In genomic region chr16:84582958-84583516, GRCh38 we compare ENCODE assay signal across 11 cellular contexts. TPM values are rescaled to one million over a fixed set of nuclear protein-coding genes. Genes with fewer than 3 reads are reported as not detected.
DNase-seq lines count a peak whose midpoint lies in the region; ATAC-seq lines count a peak whose summit lies in the region.
"Had no signal": no experiment of that assay in that cellular context is flagged by ENCODE, and none has a peak within 500 bp of the region (broad histone marks: within the 10 kb centered on the region; RNA-seq: fewer than 3 reads in every experiment).

No MANE protein-coding gene starts in this region.

- no peaks in the 10 kb centered on the region for H3K9me3 Mint-ChIP-seq in activated T-cell treated with anti-CD3 and anti-CD28 coated beads, Interleukin-2, amount 50 U/mL, for 24 hours
- no peaks in the 10 kb centered on the region for H3K9me3 Mint-ChIP-seq in activated T-helper 17 cell treated with anti-CD3 and anti-CD28 coated beads, Interleukin-2, amount 50 U/mL, for 72 hours
- H3K9me3 Mint-ChIP-seq in stimulated activated memory B cell treated with anti-CD40 and anti-IgM and Interleukin-4, amounts not matched to agents 10 μg/mL and 1 μg/mL and 100 μg/mL, for 72 hours: no peaks in the 10 kb centered on the region
- H3K9me3 Mint-ChIP-seq: neural progenitor cell had no signal

- intact Hi-C loops in Right ventricle myocardium inferior (cut with DNase I): no loop called here

- H3K27me3 Mint-ChIP-seq in activated T-cell treated with anti-CD3 and anti-CD28 coated beads, Interleukin-2, amount 50 U/mL, for 24 hours: no peaks in the 10 kb centered on the region
- no peaks in the 10 kb centered on the region for H3K27me3 Mint-ChIP-seq in activated T-helper 17 cell treated with anti-CD3 and anti-CD28 coated beads, Interleukin-2, amount 50 U/mL, for 72 hours
- no peaks in the 10 kb centered on the region for H3K27me3 Mint-ChIP-seq in stimulated activated memory B cell treated with anti-CD40 and anti-IgM and Interleukin-4, amounts not matched to agents 10 μg/mL and 1 μg/mL and 100 μg/mL, for 72 hours

- peak overlapping the region; percentile 62 for H3K27ac Mint-ChIP-seq in activated T-cell treated with anti-CD3 and anti-CD28 coated beads, Interleukin-2, amount 50 U/mL, for 24 hours
- peak overlapping the region; percentile 82 for H3K27ac Mint-ChIP-seq in activated T-helper 17 cell treated with anti-CD3 and anti-CD28 coated beads, Interleukin-2, amount 50 U/mL, for 72 hours
- H3K27ac Mint-ChIP-seq in stimulated activated memory B cell treated with anti-CD40 and anti-IgM and Interleukin-4, amounts not matched to agents 10 μg/mL and 1 μg/mL and 100 μg/mL, for 72 hours: peak overlapping the region; percentile 74

- H3K4me1 Mint-ChIP-seq in activated T-cell treated with anti-CD3 and anti-CD28 coated beads, Interleukin-2, amount 50 U/mL, for 24 hours (ENCODE audit: low read depth): peaks cover 49% of the 10 kb centered on the region
- H3K4me1 Mint-ChIP-seq in activated T-helper 17 cell treated with anti-CD3 and anti-CD28 coated beads, Interleukin-2, amount 50 U/mL, for 72 hours: peaks cover 22% of the 10 kb centered on the region
- H3K4me1 Mint-ChIP-seq in stimulated activated memory B cell treated with anti-CD40 and anti-IgM and Interleukin-4, amounts not matched to agents 10 μg/mL and 1 μg/mL and 100 μg/mL, for 72 hours: peaks cover 74% of the 10 kb centered on the region

- H3K36me3 Mint-ChIP-seq in activated T-cell treated with anti-CD3 and anti-CD28 coated beads, Interleukin-2, amount 50 U/mL, for 24 hours (ENCODE audit: low read depth): peaks cover 79% of the 10 kb centered on the region
- H3K36me3 Mint-ChIP-seq in activated T-helper 17 cell treated with anti-CD3 and anti-CD28 coated beads, Interleukin-2, amount 50 U/mL, for 72 hours (ENCODE audit: low read depth): peaks cover 61% of the 10 kb centered on the region
- H3K36me3 Mint-ChIP-seq in stimulated activated memory B cell treated with anti-CD40 and anti-IgM and Interleukin-4, amounts not matched to agents 10 μg/mL and 1 μg/mL and 100 μg/mL, for 72 hours: peaks cover 47% of the 10 kb centered on the region

- ATAC-seq in activated T-helper 17 cell treated with anti-CD3 and anti-CD28 coated beads, Interleukin-2, amount 50 U/mL, for 72 hours (replicated peaks): no peak
- no peak for ATAC-seq in stimulated activated memory B cell treated with anti-CD40 and anti-IgM and Interleukin-4, amounts not matched to agents 10 μg/mL and 1 μg/mL and 100 μg/mL, for 72 hours
- no peak for ATAC-seq in Right ventricle myocardium inferior

- H3K4me3 Mint-ChIP-seq in activated T-cell treated with anti-CD3 and anti-CD28 coated beads, Interleukin-2, amount 50 U/mL, for 24 hours: no peak overlapping the region
- H3K4me3 Mint-ChIP-seq in activated T-helper 17 cell treated with anti-CD3 and anti-CD28 coated beads, Interleukin-2, amount 50 U/mL, for 72 hours: no peak overlapping the region
- H3K4me3 Mint-ChIP-seq in stimulated activated memory B cell treated with anti-CD40 and anti-IgM and Interleukin-4, amounts not matched to agents 10 μg/mL and 1 μg/mL and 100 μg/mL, for 72 hours: no peak overlapping the region
- H3K4me3 Mint-ChIP-seq: neural progenitor cell had no signal

- DNase-seq in activated T-cell treated with anti-CD3 and anti-CD28 coated beads, Interleukin-2, amount 50 U/mL, for 24 hours: no peak
- DNase-seq in activated T-cell treated with anti-CD3 and anti-CD28 coated beads, Interleukin-2, amount 50 U/mL, for 1 hour: no peak
- peak; percentile 62 for DNase-seq in glomerular visceral epithelial cell (ENCODE audit: extremely low spot score)
- DNase-seq in Kasumi-1 (lab: John Stamatoyannopoulos, UW): no peak
- no peak for DNase-seq in NCI-H1417 treated with DMSO at 0.1 percent for 48 hours (lab: John Stamatoyannopoulos, UW)
- no peak for DNase-seq in Right ventricle myocardium inferior (ENCODE audit: missing footprints)
- DNase-seq: NCI-H146; stimulated activated CD4-positive, alpha-beta T cell treated with anti-CD3 and anti-CD28 coated beads, Interleukin-2, amount 100 ng/mL, for 24 hours had no signal

RNA-seq across cellular contexts. Expression of gene COTL1, which starts 34.8 kb away (rescaled TPM):
- 100 to 1,000 TPM; 250 to 505 TPM for total RNA-seq in activated T-helper 17 cell treated with anti-CD3 and anti-CD28 coated beads, Interleukin-2, amount 50 U/mL, for 72 hours
- total RNA-seq in Right ventricle myocardium inferior: 18.4 TPM

Comparison
In these comparisons a context has a peak if more than half of its experiments do, and no peak if none do; other contexts are left out.
1. RNA of gene COTL1, which starts 34.8 kb away (total RNA-seq): 250 to 505 TPM in activated T-helper 17 cell treated with anti-CD3 and anti-CD28 coated beads, Interleukin-2, amount 50 U/mL, for 72 hours; 18.4 TPM in Right ventricle myocardium inferior (single experiment); every median in the first group is over 10 times any median in the second.
2. Peak in every context shown above with its lines, with median percentiles within 50 percentile points of each other: H3K27ac Mint-ChIP-seq.